Comparison of ENCODE assay signal across 1 cellular context in the genomic region with DNA sequence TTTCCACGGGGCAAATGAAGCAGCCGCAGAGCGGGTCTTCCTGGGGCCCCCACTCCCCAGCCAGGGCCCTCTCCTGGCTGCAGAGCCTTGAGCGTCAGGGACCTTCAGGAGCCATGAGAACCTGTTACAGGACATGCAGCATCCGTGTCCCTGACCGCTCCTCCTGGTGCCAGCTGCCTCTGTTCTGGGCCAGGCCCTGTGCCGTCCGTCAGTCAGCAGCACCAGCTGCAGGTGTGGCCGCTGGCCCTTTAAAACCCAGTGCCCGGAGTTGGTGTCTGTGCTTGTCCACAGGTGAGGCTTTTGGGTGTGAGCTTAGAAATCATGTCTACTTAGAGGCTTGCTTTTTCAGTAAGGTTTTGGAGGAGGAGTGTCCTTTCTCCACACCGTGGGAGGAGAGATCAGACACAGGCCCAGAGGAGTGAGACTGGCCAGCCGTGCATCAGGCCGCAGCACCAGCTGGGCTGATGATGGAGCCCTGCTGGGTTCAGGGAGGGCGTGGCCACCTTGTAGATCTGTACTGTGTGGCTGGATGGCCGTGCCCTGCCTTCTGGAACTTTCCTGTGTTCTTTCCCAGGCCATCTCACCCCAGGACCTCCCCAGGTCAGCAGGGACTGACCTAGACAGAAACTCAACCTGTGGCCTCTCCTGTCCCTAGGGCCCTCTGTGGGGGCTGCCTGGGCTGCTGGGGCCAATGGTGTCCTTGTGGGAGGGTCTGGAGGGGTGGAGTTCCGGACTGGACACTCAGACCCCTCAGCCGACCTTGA.
TF ChIP-seq lines count a peak whose summit lies in the region.

No MANE protein-coding gene starts in this region.

TF ChIP-seq in HepG2, 621 proteins besides CTCF, POLR2A, EP300 and RAD21 (continued from another document and continues in another):
- TF ChIP-seq CBX2 (IDR thresholded peaks at IDR 0.05; ENCODE audit: low read depth, low read length) (no peak), CBX2 (CRISPR knock-in tag; IDR thresholded peaks at IDR 0.05; ENCODE audit: low read depth) (no peak), ZNF550 (CRISPR knock-in tag; IDR thresholded peaks at IDR 0.05; ENCODE audit: borderline replicate concordance) (no peak), ZNF292 (CRISPR knock-in tag; IDR thresholded peaks at IDR 0.05; ENCODE audit: borderline replicate concordance, low read depth) (no peak), EHMT2 (IDR thresholded peaks at IDR 0.05; ENCODE audit: borderline replicate concordance, low read depth, low read length) (no peak), ZNF780A (CRISPR knock-in tag; IDR thresholded peaks at IDR 0.05) (no peak), ZNF672 (CRISPR knock-in tag; IDR thresholded peaks at IDR 0.05) (no peak), PAWR (CRISPR knock-in tag; IDR thresholded peaks at IDR 0.05; ENCODE audit: borderline replicate concordance) (no peak), NCOR1 (IDR thresholded peaks at IDR 0.05; ENCODE audit: borderline replicate concordance, low read length) (no peak), ZNF792 (CRISPR knock-in tag; IDR thresholded peaks at IDR 0.05) (peak; percentile 19; the same call in 1 of the 2 replicates), ZNF563 (CRISPR knock-in tag; IDR thresholded peaks at IDR 0.05) (no peak), CENPX (CRISPR knock-in tag; IDR thresholded peaks at IDR 0.05) (no peak), FOXK2 (IDR thresholded peaks at IDR 0.05) (no peak), ZBTB7B (CRISPR knock-in tag; IDR thresholded peaks at IDR 0.05) (peak; percentile 34; the same call in 1 of the 2 replicates), ZSCAN31 (CRISPR knock-in tag; IDR thresholded peaks at IDR 0.05; ENCODE audit: low read depth) (no peak; the same call in 1 of the 2 replicates), STAT5B (CRISPR knock-in tag; IDR thresholded peaks at IDR 0.05) (no peak), ZNF354B (CRISPR knock-in tag; IDR thresholded peaks at IDR 0.05) (no peak), ZNF761 (CRISPR knock-in tag; conservative IDR thresholded peaks at IDR 0.05) (no peak), ZNF670 (CRISPR knock-in tag; IDR thresholded peaks at IDR 0.05; ENCODE audit: borderline replicate concordance) (no peak), ZNF331 (CRISPR knock-in tag; IDR thresholded peaks at IDR 0.05) (no peak), ZNF484 (CRISPR knock-in tag; IDR thresholded peaks at IDR 0.05; ENCODE audit: borderline replicate concordance, low read depth) (no peak), ZFAT (CRISPR knock-in tag; conservative IDR thresholded peaks at IDR 0.05) (no peak), AGO2 (optimal IDR thresholded peaks at IDR 0.05; ENCODE audit: low read depth, low read length) (no peak), HNRNPH1 (optimal IDR thresholded peaks at IDR 0.05; ENCODE audit: low read depth, low read length) (no peak), REXO4 (CRISPR knock-in tag; IDR thresholded peaks at IDR 0.05; ENCODE audit: borderline replicate concordance) (0 out of 2 replicates have a peak, but pooled peaks have one; percentile 68), ZNF615 (CRISPR knock-in tag; IDR thresholded peaks at IDR 0.05; ENCODE audit: borderline replicate concordance) (no peak), SOX5 (CRISPR knock-in tag; IDR thresholded peaks at IDR 0.05; ENCODE audit: borderline replicate concordance) (no peak; the same call in 1 of the 2 replicates), ONECUT2 (CRISPR knock-in tag; IDR thresholded peaks at IDR 0.05) (no peak), ZFP1 (CRISPR knock-in tag; IDR thresholded peaks at IDR 0.05) (no peak), SKI (IDR thresholded peaks at IDR 0.05; ENCODE audit: partially characterized antibody) (no peak), SP2 (CRISPR knock-in tag; IDR thresholded peaks at IDR 0.05) (no peak), ZNF547 (CRISPR knock-in tag; IDR thresholded peaks at IDR 0.05) (no peak), CEBPG (CRISPR knock-in tag; IDR thresholded peaks at IDR 0.05) (no peak), KLF16 (CRISPR knock-in tag; IDR thresholded peaks at IDR 0.05) (0 out of 4 replicates have a peak, but pooled peaks of 1 of the 2 experiments have one; percentile 20), NFRKB (IDR thresholded peaks at IDR 0.05) (no peak), YY1 (IDR thresholded peaks at IDR 0.05; ENCODE audit: insufficient read depth, insufficient replicate concordance, low read depth, low read length) (no peak), ETV5 (CRISPR knock-in tag; IDR thresholded peaks at IDR 0.05; ENCODE audit: borderline replicate concordance) (peak; percentile 39; the same call in 1 of the 2 replicates), NCOA1 (CRISPR knock-in tag; IDR thresholded peaks at IDR 0.05) (no peak), ZNF546 (CRISPR knock-in tag; conservative IDR thresholded peaks at IDR 0.05) (no peak), PHF21A (CRISPR knock-in tag; IDR thresholded peaks at IDR 0.05) (no peak), SETDB1 (CRISPR knock-in tag; IDR thresholded peaks at IDR 0.05; ENCODE audit: borderline replicate concordance) (no peak), MEIS1 (CRISPR knock-in tag; IDR thresholded peaks at IDR 0.05; ENCODE audit: borderline replicate concordance) (no peak), RORA (CRISPR knock-in tag; IDR thresholded peaks at IDR 0.05) (no peak), ZNF724P (CRISPR knock-in tag; IDR thresholded peaks at IDR 0.05; ENCODE audit: borderline replicate concordance) (peak; percentile 62; the same call in 1 of the 2 replicates), PRMT3 (CRISPR knock-in tag; IDR thresholded peaks at IDR 0.05; ENCODE audit: borderline replicate concordance, low read depth) (no peak), NCOA2 (CRISPR knock-in tag; IDR thresholded peaks at IDR 0.05) (no peak; the same call in 1 of the 2 replicates), ELF3 (CRISPR knock-in tag; IDR thresholded peaks at IDR 0.05) (0 out of 2 replicates have a peak, but pooled peaks have one; percentile 38), ZNF775 (CRISPR knock-in tag; IDR thresholded peaks at IDR 0.05; ENCODE audit: borderline replicate concordance) (no peak), PPARG (CRISPR knock-in tag; conservative IDR thresholded peaks at IDR 0.05) (0 out of 2 replicates have a peak, but pooled peaks have one; percentile 25), PHF5A (CRISPR knock-in tag; IDR thresholded peaks at IDR 0.05; ENCODE audit: low read depth, unreplicated experiment) (no peak), KLF9 (CRISPR knock-in tag; IDR thresholded peaks at IDR 0.05; ENCODE audit: low read depth) (no peak), NFKB2 (CRISPR knock-in tag; IDR thresholded peaks at IDR 0.05; ENCODE audit: borderline replicate concordance) (no peak)
- TF ChIP-seq, protein P1, sequence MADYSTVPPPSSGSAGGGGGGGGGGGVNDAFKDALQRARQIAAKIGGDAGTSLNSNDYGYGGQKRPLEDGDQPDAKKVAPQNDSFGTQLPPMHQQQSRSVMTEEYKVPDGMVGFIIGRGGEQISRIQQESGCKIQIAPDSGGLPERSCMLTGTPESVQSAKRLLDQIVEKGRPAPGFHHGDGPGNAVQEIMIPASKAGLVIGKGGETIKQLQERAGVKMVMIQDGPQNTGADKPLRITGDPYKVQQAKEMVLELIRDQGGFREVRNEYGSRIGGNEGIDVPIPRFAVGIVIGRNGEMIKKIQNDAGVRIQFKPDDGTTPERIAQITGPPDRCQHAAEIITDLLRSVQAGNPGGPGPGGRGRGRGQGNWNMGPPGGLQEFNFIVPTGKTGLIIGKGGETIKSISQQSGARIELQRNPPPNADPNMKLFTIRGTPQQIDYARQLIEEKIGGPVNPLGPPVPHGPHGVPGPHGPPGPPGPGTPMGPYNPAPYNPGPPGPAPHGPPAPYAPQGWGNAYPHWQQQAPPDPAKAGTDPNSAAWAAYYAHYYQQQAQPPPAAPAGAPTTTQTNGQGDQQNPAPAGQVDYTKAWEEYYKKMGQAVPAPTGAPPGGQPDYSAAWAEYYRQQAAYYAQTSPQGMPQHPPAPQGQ (CRISPR knock-in tag; IDR thresholded peaks at IDR 0.05; ENCODE audit: borderline replicate concordance), result no peak
- TF ChIP-seq, protein P2, sequence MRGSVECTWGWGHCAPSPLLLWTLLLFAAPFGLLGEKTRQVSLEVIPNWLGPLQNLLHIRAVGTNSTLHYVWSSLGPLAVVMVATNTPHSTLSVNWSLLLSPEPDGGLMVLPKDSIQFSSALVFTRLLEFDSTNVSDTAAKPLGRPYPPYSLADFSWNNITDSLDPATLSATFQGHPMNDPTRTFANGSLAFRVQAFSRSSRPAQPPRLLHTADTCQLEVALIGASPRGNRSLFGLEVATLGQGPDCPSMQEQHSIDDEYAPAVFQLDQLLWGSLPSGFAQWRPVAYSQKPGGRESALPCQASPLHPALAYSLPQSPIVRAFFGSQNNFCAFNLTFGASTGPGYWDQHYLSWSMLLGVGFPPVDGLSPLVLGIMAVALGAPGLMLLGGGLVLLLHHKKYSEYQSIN (CRISPR knock-in tag; IDR thresholded peaks at IDR 0.05; ENCODE audit: borderline replicate concordance), result no peak
- TF ChIP-seq, protein P3, sequence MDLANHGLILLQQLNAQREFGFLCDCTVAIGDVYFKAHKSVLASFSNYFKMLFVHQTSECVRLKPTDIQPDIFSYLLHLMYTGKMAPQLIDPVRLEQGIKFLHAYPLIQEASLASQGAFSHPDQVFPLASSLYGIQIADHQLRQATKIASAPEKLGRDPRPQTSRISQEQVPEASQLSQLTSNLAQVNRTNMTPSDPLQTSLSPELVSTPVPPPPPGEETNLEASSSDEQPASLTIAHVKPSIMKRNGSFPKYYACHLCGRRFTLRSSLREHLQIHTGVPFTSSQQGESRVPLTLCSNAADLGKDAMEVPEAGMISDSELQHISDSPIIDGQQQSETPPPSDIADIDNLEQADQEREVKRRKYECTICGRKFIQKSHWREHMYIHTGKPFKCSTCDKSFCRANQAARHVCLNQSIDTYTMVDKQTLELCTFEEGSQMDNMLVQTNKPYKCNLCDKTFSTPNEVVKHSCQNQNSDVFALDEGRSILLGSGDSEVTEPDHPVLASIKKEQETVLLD (CRISPR knock-in tag; IDR thresholded peaks at IDR 0.05; ENCODE audit: low read depth), result no peak
- TF ChIP-seq, protein P4, sequence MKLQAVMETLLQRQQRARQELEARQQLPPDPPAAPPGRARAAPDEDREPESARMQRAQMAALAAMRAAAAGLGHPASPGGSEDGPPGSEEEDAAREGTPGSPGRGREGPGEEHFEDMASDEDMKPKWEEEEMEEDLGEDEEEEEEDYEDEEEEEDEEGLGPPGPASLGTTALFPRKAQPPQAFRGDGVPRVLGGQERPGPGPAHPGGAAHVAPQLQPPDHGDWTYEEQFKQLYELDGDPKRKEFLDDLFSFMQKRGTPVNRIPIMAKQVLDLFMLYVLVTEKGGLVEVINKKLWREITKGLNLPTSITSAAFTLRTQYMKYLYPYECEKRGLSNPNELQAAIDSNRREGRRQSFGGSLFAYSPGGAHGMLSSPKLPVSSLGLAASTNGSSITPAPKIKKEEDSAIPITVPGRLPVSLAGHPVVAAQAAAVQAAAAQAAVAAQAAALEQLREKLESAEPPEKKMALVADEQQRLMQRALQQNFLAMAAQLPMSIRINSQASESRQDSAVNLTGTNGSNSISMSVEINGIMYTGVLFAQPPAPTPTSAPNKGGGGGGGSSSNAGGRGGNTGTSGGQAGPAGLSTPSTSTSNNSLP (IDR thresholded peaks at IDR 0.05; ENCODE audit: low read depth, low read length), result no peak
- TF ChIP-seq, protein P5, sequence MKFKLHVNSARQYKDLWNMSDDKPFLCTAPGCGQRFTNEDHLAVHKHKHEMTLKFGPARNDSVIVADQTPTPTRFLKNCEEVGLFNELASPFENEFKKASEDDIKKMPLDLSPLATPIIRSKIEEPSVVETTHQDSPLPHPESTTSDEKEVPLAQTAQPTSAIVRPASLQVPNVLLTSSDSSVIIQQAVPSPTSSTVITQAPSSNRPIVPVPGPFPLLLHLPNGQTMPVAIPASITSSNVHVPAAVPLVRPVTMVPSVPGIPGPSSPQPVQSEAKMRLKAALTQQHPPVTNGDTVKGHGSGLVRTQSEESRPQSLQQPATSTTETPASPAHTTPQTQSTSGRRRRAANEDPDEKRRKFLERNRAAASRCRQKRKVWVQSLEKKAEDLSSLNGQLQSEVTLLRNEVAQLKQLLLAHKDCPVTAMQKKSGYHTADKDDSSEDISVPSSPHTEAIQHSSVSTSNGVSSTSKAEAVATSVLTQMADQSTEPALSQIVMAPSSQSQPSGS (CRISPR knock-in tag; IDR thresholded peaks at IDR 0.05), result no peak
- TF ChIP-seq, protein P6, sequence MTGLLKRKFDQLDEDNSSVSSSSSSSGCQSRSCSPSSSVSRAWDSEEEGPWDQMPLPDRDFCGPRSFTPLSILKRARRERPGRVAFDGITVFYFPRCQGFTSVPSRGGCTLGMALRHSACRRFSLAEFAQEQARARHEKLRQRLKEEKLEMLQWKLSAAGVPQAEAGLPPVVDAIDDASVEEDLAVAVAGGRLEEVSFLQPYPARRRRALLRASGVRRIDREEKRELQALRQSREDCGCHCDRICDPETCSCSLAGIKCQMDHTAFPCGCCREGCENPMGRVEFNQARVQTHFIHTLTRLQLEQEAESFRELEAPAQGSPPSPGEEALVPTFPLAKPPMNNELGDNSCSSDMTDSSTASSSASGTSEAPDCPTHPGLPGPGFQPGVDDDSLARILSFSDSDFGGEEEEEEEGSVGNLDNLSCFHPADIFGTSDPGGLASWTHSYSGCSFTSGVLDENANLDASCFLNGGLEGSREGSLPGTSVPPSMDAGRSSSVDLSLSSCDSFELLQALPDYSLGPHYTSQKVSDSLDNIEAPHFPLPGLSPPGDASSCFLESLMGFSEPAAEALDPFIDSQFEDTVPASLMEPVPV (CRISPR knock-in tag; IDR thresholded peaks at IDR 0.05), result no peak; the same call in 1 of the 2 replicates
- TF ChIP-seq, protein P7, sequence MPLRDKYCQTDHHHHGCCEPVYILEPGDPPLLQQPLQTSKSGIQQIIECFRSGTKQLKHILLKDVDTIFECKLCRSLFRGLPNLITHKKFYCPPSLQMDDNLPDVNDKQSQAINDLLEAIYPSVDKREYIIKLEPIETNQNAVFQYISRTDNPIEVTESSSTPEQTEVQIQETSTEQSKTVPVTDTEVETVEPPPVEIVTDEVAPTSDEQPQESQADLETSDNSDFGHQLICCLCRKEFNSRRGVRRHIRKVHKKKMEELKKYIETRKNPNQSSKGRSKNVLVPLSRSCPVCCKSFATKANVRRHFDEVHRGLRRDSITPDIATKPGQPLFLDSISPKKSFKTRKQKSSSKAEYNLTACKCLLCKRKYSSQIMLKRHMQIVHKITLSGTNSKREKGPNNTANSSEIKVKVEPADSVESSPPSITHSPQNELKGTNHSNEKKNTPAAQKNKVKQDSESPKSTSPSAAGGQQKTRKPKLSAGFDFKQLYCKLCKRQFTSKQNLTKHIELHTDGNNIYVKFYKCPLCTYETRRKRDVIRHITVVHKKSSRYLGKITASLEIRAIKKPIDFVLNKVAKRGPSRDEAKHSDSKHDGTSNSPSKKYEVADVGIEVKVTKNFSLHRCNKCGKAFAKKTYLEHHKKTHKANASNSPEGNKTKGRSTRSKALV (CRISPR knock-in tag; IDR thresholded peaks at IDR 0.05), result no peak
- TF ChIP-seq, protein P8, sequence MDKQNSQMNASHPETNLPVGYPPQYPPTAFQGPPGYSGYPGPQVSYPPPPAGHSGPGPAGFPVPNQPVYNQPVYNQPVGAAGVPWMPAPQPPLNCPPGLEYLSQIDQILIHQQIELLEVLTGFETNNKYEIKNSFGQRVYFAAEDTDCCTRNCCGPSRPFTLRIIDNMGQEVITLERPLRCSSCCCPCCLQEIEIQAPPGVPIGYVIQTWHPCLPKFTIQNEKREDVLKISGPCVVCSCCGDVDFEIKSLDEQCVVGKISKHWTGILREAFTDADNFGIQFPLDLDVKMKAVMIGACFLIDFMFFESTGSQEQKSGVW (CRISPR knock-in tag; IDR thresholded peaks at IDR 0.05; ENCODE audit: borderline replicate concordance), result no peak
